ENCODE assay signal across 16 cellular contexts in genomic region chr20:49698477-49698876, GRCh38. TPM values are rescaled to one million over a fixed set of nuclear protein-coding genes. Genes with fewer than 3 reads are reported as not detected.
DNase-seq lines count a peak whose midpoint lies in the region; ATAC-seq and TF ChIP-seq lines count a peak whose summit lies in the region.
"Had no signal": no experiment of that assay in that cellular context is flagged by ENCODE, and none has a peak within 500 bp of the region (broad histone marks: within the 10 kb centered on the region; RNA-seq: fewer than 3 reads in every experiment).

No MANE protein-coding gene starts in this region.

- H3K4me3 ChIP-seq in mammary epithelial cell (replicated peaks in 1 of 3; ENCODE audit: insufficient read depth in 1 of 3, low read depth in 2 of 3, low read length in 3 of 3) (no peak overlapping the region), breast epithelium (no peak overlapping the region)

- H3K4me2 ChIP-seq in mammary epithelial cell (ENCODE audit: insufficient read depth, low read depth, low read length): peak overlapping the region; percentile 3

- no peak for ATAC-seq in WTC11
- no peak for ATAC-seq in stimulated activated naive B cell treated with anti-CD40 and anti-IgM and Interleukin-4, amounts not matched to agents 10 μg/mL and 1 μg/mL and 100 μg/mL, for 72 hours (replicated peaks)

- peak overlapping the region; percentile 75 for H3K27ac Mint-ChIP-seq in WTC11
- peak overlapping the region; percentile 86 for H3K27ac Mint-ChIP-seq in stimulated activated naive B cell treated with anti-CD40 and anti-IgM and Interleukin-4, amounts not matched to agents 10 μg/mL and 1 μg/mL and 100 μg/mL, for 72 hours

- H2AFZ ChIP-seq in mammary epithelial cell (ENCODE audit: low read depth, low read length): no peak overlapping the region

- H3K9ac ChIP-seq in mammary epithelial cell (ENCODE audit: insufficient read depth, low read length): no peak overlapping the region

- dilution Hi-C loops in mammary epithelial cell (cut with HindIII; ENCODE audit: low sequenced_read_pairs): loop anchor here (5.0 kb wide), 1 partner anchor 69 kb away; no protein-coding TSS in a partner anchor

- peaks cover 98% of the 10 kb centered on the region for H3K79me2 ChIP-seq in mammary epithelial cell (ENCODE audit: insufficient read depth, low read length)

- POLR2A ChIA-PET in WTC11 (lab: Charles Lee): no interaction called here

- no peaks in the 10 kb centered on the region for H3K9me3 Mint-ChIP-seq in WTC11
- no peaks in the 10 kb centered on the region for H3K9me3 Mint-ChIP-seq in stimulated activated naive B cell treated with anti-CD40 and anti-IgM and Interleukin-4, amounts not matched to agents 10 μg/mL and 1 μg/mL and 100 μg/mL, for 72 hours

- H3K27ac ChIP-seq in mammary epithelial cell (ENCODE audit: insufficient read depth, low read depth, low read length) (peak overlapping the region; percentile 79), breast epithelium (no peak overlapping the region), epithelial cell of prostate (peak overlapping the region; percentile 94)

- intact Hi-C loops in mammary epithelial cell (cut with micrococcal nuclease): no loop called here
- intact Hi-C loops in breast epithelium (cut with DNase I; ENCODE audit: low total_unique reads): no loop called here

- peaks cover 90% of the 10 kb centered on the region for H3K4me1 Mint-ChIP-seq in WTC11
- H3K4me1 Mint-ChIP-seq in stimulated activated naive B cell treated with anti-CD40 and anti-IgM and Interleukin-4, amounts not matched to agents 10 μg/mL and 1 μg/mL and 100 μg/mL, for 72 hours: peaks cover 30 to 69% of the 10 kb centered on the region in 2 donors

- H3K9me3 ChIP-seq in mammary epithelial cell (replicated peaks; ENCODE audit: insufficient read depth, low read length) (no peaks in the 10 kb centered on the region), breast epithelium (no peaks in the 10 kb centered on the region)

- H3K27me3 ChIP-seq in mammary epithelial cell (ENCODE audit: insufficient read depth, low read length) (no peaks in the 10 kb centered on the region), breast epithelium (no peaks in the 10 kb centered on the region)

- H3K36me3 ChIP-seq in mammary epithelial cell (ENCODE audit: insufficient read depth, low read length) (no peaks in the 10 kb centered on the region), breast epithelium (no peaks in the 10 kb centered on the region)

- WGBS in mammary epithelial cell (ENCODE audit: low coverage, missing lambda C conversion rate): 44% methylated on average over 5 of the region's 5 CpGs

- TF ChIP-seq POLR2A in breast epithelium (IDR thresholded peaks at IDR 0.05): no peak

- in situ Hi-C loops in mammary epithelial cell (cut with MboI; ENCODE audit: low sequenced_read_pairs in 2 of 2): no loop called here

- H3K27me3 Mint-ChIP-seq in WTC11 (ENCODE audit: low read depth): no peaks in the 10 kb centered on the region
- no peaks in the 10 kb centered on the region for H3K27me3 Mint-ChIP-seq in stimulated activated naive B cell treated with anti-CD40 and anti-IgM and Interleukin-4, amounts not matched to agents 10 μg/mL and 1 μg/mL and 100 μg/mL, for 72 hours

- peaks cover 64% of the 10 kb centered on the region for H3K4me1 ChIP-seq in mammary epithelial cell (ENCODE audit: insufficient read depth, low read length)
- no peaks in the 10 kb centered on the region for H3K4me1 ChIP-seq in breast epithelium

- no peaks in the 10 kb centered on the region for H3K36me3 Mint-ChIP-seq in WTC11
- peaks cover 0 to 11% of the 10 kb centered on the region in 2 donors for H3K36me3 Mint-ChIP-seq in stimulated activated naive B cell treated with anti-CD40 and anti-IgM and Interleukin-4, amounts not matched to agents 10 μg/mL and 1 μg/mL and 100 μg/mL, for 72 hours

- H4K20me1 ChIP-seq in mammary epithelial cell (ENCODE audit: insufficient read depth, low read length): no peaks in the 10 kb centered on the region

- DNase-seq in mammary epithelial cell (no peak), breast epithelium (ENCODE audit: low spot score in 2 of 2) (no peak), WTC11 (ENCODE audit: low spot score) (no peak), epithelial cell of prostate (ENCODE audit: low read depth, low spot score) (no peak), NCI-H2196 (lab: John Stamatoyannopoulos, UW; ENCODE audit: unreplicated experiment) (no peak), NCI-H345 (lab: John Stamatoyannopoulos, UW) (no peak)
- DNase-seq in stimulated activated naive B cell treated with anti-CD40 and anti-IgM and Interleukin-4, amounts not matched to agents 10 μg/mL and 1 μg/mL and 100 μg/mL, for 72 hours: no peak
- no peak for DNase-seq in NK-92 treated with Interleukin-12 subunit alpha and Interleukin-12 subunit beta, amount 100 ng/mL, for 24 hours (lab: John Stamatoyannopoulos, UW)
- DNase-seq: aorta; NCI-H187 treated with DMSO at 0.1 percent for 48 hours; NCI-H69; retina; SHP77 treated with DMSO at 0.1 percent for 48 hours; stimulated activated CD4-positive, alpha-beta T cell treated with anti-CD3 and anti-CD28 coated beads, Interleukin-2, amount 100 ng/mL, for 24 hours; stimulated activated CD8-positive, alpha-beta memory T cell treated with anti-CD3 and anti-CD28 coated beads, Interleukin-4, amount 100 ng/mL, for 48 hours; trophoblast cell had no signal

- CTCF ChIA-PET in mammary epithelial cell (lab: Charles Lee; ENCODE audit: low non-redundant PET): no interaction called here
- CTCF ChIA-PET in WTC11 (lab: Charles Lee): no interaction called here

- TF ChIP-seq CTCF in mammary epithelial cell (conservative IDR thresholded peaks at IDR 0.05 in 1 of 2, IDR thresholded peaks at IDR 0.05 in 1 of 2; ENCODE audit: extremely low read depth in 1 of 2, insufficient read depth in 1 of 2, low read depth in 1 of 2, low read length in 2 of 2) (no peak), breast epithelium (IDR thresholded peaks at IDR 0.05) (no peak), WTC11 (IDR thresholded peaks at IDR 0.05) (no peak)

- H3K4me3 Mint-ChIP-seq in WTC11: no peak overlapping the region
- peak overlapping the region; percentile 39 to 44 for H3K4me3 Mint-ChIP-seq in stimulated activated naive B cell treated with anti-CD40 and anti-IgM and Interleukin-4, amounts not matched to agents 10 μg/mL and 1 μg/mL and 100 μg/mL, for 72 hours

- no TSS peak for BruUV-seq in mammary epithelial cell (replicated peaks; lab: Mats Ljungman, UMichigan)

TF ChIP-seq in WTC11, 78 proteins besides CTCF, POLR2A, EP300 and RAD21 (continues in another document):
- no peak for TF ChIP-seq ARID4B (CRISPR knock-in tag; IDR thresholded peaks at IDR 0.05; ENCODE audit: borderline replicate concordance)
- TF ChIP-seq ZBTB21 (CRISPR knock-in tag; IDR thresholded peaks at IDR 0.05; ENCODE audit: borderline replicate concordance): no peak
- no peak for TF ChIP-seq MYBL2 (CRISPR knock-in tag; IDR thresholded peaks at IDR 0.05)
- TF ChIP-seq TEAD4 (CRISPR knock-in tag; IDR thresholded peaks at IDR 0.05): no peak
- no peak for TF ChIP-seq SMAD3 (CRISPR knock-in tag; IDR thresholded peaks at IDR 0.05; ENCODE audit: borderline replicate concordance)
- TF ChIP-seq E2F5 (CRISPR knock-in tag; IDR thresholded peaks at IDR 0.05): no peak
- no peak for TF ChIP-seq IRF2 (CRISPR knock-in tag; IDR thresholded peaks at IDR 0.05; ENCODE audit: borderline replicate concordance, low read depth)

RNA-seq across cellular contexts. Expression of gene B4GALT5, which starts 15.2 kb away (rescaled TPM):
- 10 to 100 TPM; 22.7 to 22.8 TPM for total RNA-seq in mammary epithelial cell
- polyA plus RNA-seq in mammary epithelial cell: 24.0 TPM
- polyA minus RNA-seq in mammary epithelial cell: 17.7 TPM
- total RNA-seq in breast epithelium: 10 to 100 TPM; 16.8 to 33.8 (median 22.1) TPM
- total RNA-seq in WTC11 (2021): 62.4 to 71.5 TPM (median 69.4 TPM) in 3 replicates

Comparison
In these comparisons a context has a peak if more than half of its experiments do, and no peak if none do; other contexts are left out.
1. H3K27ac ChIP-seq: peak in mammary epithelial cell (single experiment) and epithelial cell of prostate (single experiment); none in breast epithelium (0 of 2).